ENCODE assay signal across 9 cellular contexts in genomic region chr11:36622431-36623136, GRCh38. TPM values are rescaled to one million over a fixed set of nuclear protein-coding genes. Genes with fewer than 3 reads are reported as not detected.
DNase-seq lines count a peak whose midpoint lies in the region; ATAC-seq, FAIRE-seq and TF ChIP-seq lines count a peak whose summit lies in the region.
"Had no signal": no experiment of that assay in that cellular context is flagged by ENCODE, and none has a peak within 500 bp of the region (broad histone marks: within the 10 kb centered on the region; RNA-seq: fewer than 3 reads in every experiment).

No MANE protein-coding gene starts in this region.

- no peaks in the 10 kb centered on the region for H3K36me3 ChIP-seq in A673 (ENCODE audit: insufficient read depth, low read length, poor library complexity, severe bottlenecking)
- no peaks in the 10 kb centered on the region for H3K36me3 ChIP-seq in heart left ventricle

- H3K4me1 ChIP-seq in A673 (ENCODE audit: insufficient read depth, low read length, poor library complexity, severe bottlenecking): peaks cover 11% of the 10 kb centered on the region
- H3K4me1 ChIP-seq in heart left ventricle: peaks cover 0 to 25% (median 9%) of the 10 kb centered on the region in 12 donors

- TF ChIP-seq CTCF in A673 (conservative IDR thresholded peaks at IDR 0.05; ENCODE audit: low read depth, low read length) (peak; percentile 86), heart left ventricle (IDR thresholded peaks at IDR 0.05) (peak; percentile 25 to 66 (median 52))

- intact Hi-C loops in A673 (cut with micrococcal nuclease; ENCODE audit: unreplicated experiment): loop anchor here (1.0 kb wide), 1 partner anchor 58 kb away; no protein-coding TSS in a partner anchor
- intact Hi-C loops in heart left ventricle (cut with DNase I): loop anchor here in 9 of 10 donors (5.0 to 10.0 kb wide), 3 partner anchors 55 to 60 kb away; partner anchors contain the start of gene RAG1 (in 4 of the 9)

- CTCF ChIA-PET in A673 (lab: Charles Lee): interaction anchor here (1.0 to 1.3 kb wide), 3 partner anchors 58 to 130 kb away, joined by 3 to 5 read pairs (median 3); no protein-coding TSS in a partner anchor

- BruUV-seq in A673 (replicated peaks; lab: Mats Ljungman, UMichigan): no TSS peak

- H3K27ac ChIP-seq in A673 (ENCODE audit: low read depth, low read length, poor library complexity, severe bottlenecking) (no peak overlapping the region), heart left ventricle (no peak overlapping the region)

- peak; percentile 30 for FAIRE-seq in GM12892 (lab: Jason Lieb, UNC)

- no peaks in the 10 kb centered on the region for H3K9me3 ChIP-seq in A673 (ENCODE audit: low read depth, low read length, poor library complexity, severe bottlenecking)
- H3K9me3 ChIP-seq in heart left ventricle: no peaks in the 10 kb centered on the region

- POLR2A ChIA-PET in A673 (lab: Charles Lee; ENCODE audit: low non-redundant PET): no interaction called here

- TF ChIP-seq POLR2A in GM12892 (IDR thresholded peaks at IDR 0.05; ENCODE audit: low read depth, low read length): no peak
- no peak for TF ChIP-seq POLR2A in heart left ventricle (IDR thresholded peaks at IDR 0.05)

- peak; percentile 75 for DNase-seq in A673 (ENCODE audit: low spot score)
- no peak for DNase-seq in GM12892 (ENCODE audit: insufficient read length)
- DNase-seq in SK-N-DZ (ENCODE audit: low spot score): peak; percentile 58
- DNase-seq in heart left ventricle: no peak
- no peak for DNase-seq in NCI-H1048 (lab: John Stamatoyannopoulos, UW)
- no peak for DNase-seq in activated CD4-positive, CD25-positive, alpha-beta regulatory T cell (lab: John Stamatoyannopoulos, UW)

- WGBS in heart left ventricle, 4 donors: 73 to 83% (median 80%) methylated on average over 3 of the region's 3 CpGs

- H3K4me3 ChIP-seq in A673 (ENCODE audit: low read depth, low read length, poor library complexity, severe bottlenecking) (no peak overlapping the region), heart left ventricle (no peak overlapping the region)

- H3K27me3 ChIP-seq in A673 (replicated peaks; ENCODE audit: insufficient read depth, low read depth, low read length, poor library complexity) (no peaks in the 10 kb centered on the region), heart left ventricle (no peaks in the 10 kb centered on the region)

- peak; percentile 75 for ATAC-seq in HG03442 (IDR thresholded peaks at IDR 0.05; ENCODE audit: unreplicated experiment)
- ATAC-seq in heart left ventricle: peak in 2 of 4 donors; percentile 67 to 70
- no peak for ATAC-seq in GM18517 (IDR thresholded peaks at IDR 0.05; ENCODE audit: unreplicated experiment)

RNA-seq across cellular contexts. Expression of gene RAG2, which starts 24.5 kb away (rescaled TPM):
- not detected in 2 replicates for total RNA-seq in A673 (2021)
- not detected for polyA plus RNA-seq in GM12892 (2012; ENCODE audit: missing spikeins)
- polyA plus RNA-seq in SK-N-DZ (2014; cell fraction: cytosol; rRNA removed): 0.05 and 0.08 TPM in 2 replicates
- polyA plus RNA-seq in SK-N-DZ (2014; cell fraction: nucleus; rRNA removed): 0.20 TPM in 1 of 2 replicates, not detected in the other
- total RNA-seq in heart left ventricle: not detected
- not detected for polyA plus RNA-seq in heart left ventricle
- total RNA-seq: subcutaneous adipose tissue had no signal

RNA-seq across cellular contexts. Expression of gene IFTAP, which starts 28.3 kb away (rescaled TPM):
- 25.3 and 30.3 TPM in 2 replicates for total RNA-seq in A673 (2021)
- polyA plus RNA-seq in GM12892 (2012; ENCODE audit: missing spikeins): 8.4 TPM
- polyA plus RNA-seq in SK-N-DZ (2014; cell fraction: cytosol; rRNA removed): 113 and 114 TPM in 2 replicates
- polyA plus RNA-seq in SK-N-DZ (2014; cell fraction: nucleus; rRNA removed): 62.8 and 77.8 TPM in 2 replicates
- total RNA-seq in heart left ventricle: 10 to 100 TPM; 30.9 to 49.6 (median 42.5) TPM
- 10 to 100 TPM; 40.1 to 89.0 TPM for polyA plus RNA-seq in heart left ventricle

RNA-seq across cellular contexts. Expression of gene RAG1, which starts 54.8 kb away (rescaled TPM):
- total RNA-seq in A673 (2021) (0.07 and 0.11 TPM in 2 replicates), heart left ventricle (1 to 10 TPM in 7 of 9 donors, under 1 TPM in 2; 0.44 to 2.6 (median 1.6) TPM)
- 0.06 TPM for polyA plus RNA-seq in GM12892 (2012; ENCODE audit: missing spikeins)
- 0.21 and 0.22 TPM in 2 replicates for polyA plus RNA-seq in SK-N-DZ (2014; cell fraction: cytosol; rRNA removed)
- 0.17 and 1.5 TPM in 2 replicates for polyA plus RNA-seq in SK-N-DZ (2014; cell fraction: nucleus; rRNA removed)
- under 1 TPM; 0.51 to 0.80 TPM for polyA plus RNA-seq in heart left ventricle

Comparison
In these comparisons a context has a peak if more than half of its experiments do, and no peak if none do; other contexts are left out.
1. DNase-seq: peak in A673 (single experiment) and SK-N-DZ (single experiment); none in GM12892 (single experiment), heart left ventricle (0 of 5), NCI-H1048 (single experiment) and activated CD4-positive, CD25-positive, alpha-beta regulatory T cell (0 of 4).